Comparison of ENCODE assay signal across 8 cellular contexts in the genomic region with DNA sequence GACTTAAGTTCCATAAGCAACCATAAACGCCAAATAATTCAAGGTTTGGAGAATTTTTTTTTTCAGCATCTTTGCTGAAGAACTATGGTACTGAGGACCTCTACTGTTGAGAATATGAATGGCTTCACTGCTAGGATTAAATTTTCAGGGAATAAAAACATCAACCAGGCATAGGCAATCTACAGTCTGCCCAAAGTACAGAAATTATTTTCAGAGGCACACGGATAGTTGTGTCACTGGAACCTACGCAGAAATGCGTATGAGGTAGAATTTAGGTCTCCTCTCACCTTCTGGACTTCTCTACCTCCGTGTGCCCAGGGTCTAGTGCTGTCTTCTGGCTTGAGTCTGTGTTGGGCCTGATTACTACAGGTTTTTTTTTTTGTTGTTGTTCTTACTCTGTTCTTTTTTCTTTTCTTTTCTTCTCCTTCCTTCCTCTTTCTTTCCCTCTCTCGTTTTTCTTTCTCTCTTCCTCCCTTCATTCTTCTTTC. TPM values are rescaled to one million over a fixed set of nuclear protein-coding genes. Genes with fewer than 3 reads are reported as not detected.
DNase-seq lines count a peak whose midpoint lies in the region; ATAC-seq, FAIRE-seq and TF ChIP-seq lines count a peak whose summit lies in the region.

No MANE protein-coding gene starts in this region.

- H3K9me3 Mint-ChIP-seq in mesothelial cell of epicardium: peaks cover 9% of the 10 kb centered on the region

- TF ChIP-seq RAD21 in A549 (conservative IDR thresholded peaks at IDR 0.05 in 1 of 2, IDR thresholded peaks at IDR 0.05 in 1 of 2): peak; percentile 95 to 96

- no peaks in the 10 kb centered on the region for H3K36me3 Mint-ChIP-seq in mesothelial cell of epicardium

- 0 out of 3 replicates have a peak, but pooled peaks cover 2% of the 10 kb centered on the region for H3K9me3 ChIP-seq in A549

- H3K4me2 ChIP-seq in A549: peak overlapping the region; percentile 50

- POLR2A ChIA-PET in A549 (lab: Yijun Ruan, JAX): interaction anchor here (0.6 to 0.8 kb wide), 2 partner anchors 23 to 132 kb away, joined by 3 to 12 read pairs; no protein-coding TSS in a partner anchor

- TF ChIP-seq POLR2A in A549 (IDR thresholded peaks at IDR 0.05; ENCODE audit: low read length): no peak

- H3K27ac ChIP-seq in A549: peak overlapping the region; percentile 69 to 70

- H3K4me1 ChIP-seq in A549: peaks cover 18% of the 10 kb centered on the region

- H3K4me1 Mint-ChIP-seq in mesothelial cell of epicardium: peaks cover 19% of the 10 kb centered on the region

- no peak overlapping the region for H3K4me3 Mint-ChIP-seq in mesothelial cell of epicardium

- H3K27ac Mint-ChIP-seq in mesothelial cell of epicardium: no peak overlapping the region

- CTCF ChIA-PET in A549 (lab: Yijun Ruan, JAX): interaction anchor here (0.7 to 4.8 kb wide), 28 partner anchors 8 to 562 kb away, joined by 3 to 116 read pairs (median 4); no protein-coding TSS in a partner anchor

- FAIRE-seq in A549 (lab: Jason Lieb, UNC): peak; percentile 98

- TF ChIP-seq CTCF in A549 (IDR thresholded peaks at IDR 0.05) (peak; percentile 97), GM12865 (IDR thresholded peaks at IDR 0.05; ENCODE audit: insufficient read depth, low read depth, low read length, missing control alignments) (peak; percentile 43), mesothelial cell of epicardium (IDR thresholded peaks at IDR 0.05; ENCODE audit: unreplicated experiment) (peak; percentile 70)

- TF ChIP-seq EP300 in A549 (IDR thresholded peaks at IDR 0.05): no peak

- H3K27me3 Mint-ChIP-seq in mesothelial cell of epicardium (ENCODE audit: low read depth): no peaks in the 10 kb centered on the region

- H3K4me3 ChIP-seq in A549 (no peak overlapping the region), GM12865 (ENCODE audit: low read depth, low read length) (no peak overlapping the region)

- WGBS in A549 (ENCODE audit: missing lambda C conversion rate): 5% methylated on average over 6 of the region's 6 CpGs

- ATAC-seq in A549 (peak; percentile 87 to 91; a peak in 5 of 6 replicates), HG03442 (IDR thresholded peaks at IDR 0.05; ENCODE audit: unreplicated experiment) (no peak), GM18498 (IDR thresholded peaks at IDR 0.05; ENCODE audit: unreplicated experiment) (no peak)

- DNase-seq in A549 (ENCODE audit: low read depth in 1 of 2, low spot score in 1 of 2) (peak; percentile 68 to 77), GM12865 (ENCODE audit: low read depth) (peak; percentile 5), NCI-H2196 treated with DMSO at 0.1 percent for 48 hours (lab: John Stamatoyannopoulos, UW; ENCODE audit: unreplicated experiment) (peak; percentile 11), cerebellar cortex (ENCODE audit: low spot score) (peak; percentile 41), mesothelial cell of epicardium (ENCODE audit: low spot score in 2 of 2, unreplicated experiment in 2 of 2) (no peak)
- no peak for DNase-seq in stimulated activated CD4-positive, alpha-beta T cell treated with anti-CD3 and anti-CD28 coated beads, Interleukin-4, amount 100 ng/mL, for 24 hours

TF ChIP-seq in A549, 52 proteins besides CTCF, POLR2A, EP300 and RAD21:
- peak; percentile 96 for TF ChIP-seq SMC3 (IDR thresholded peaks at IDR 0.05)
- TF ChIP-seq, protein P1, sequence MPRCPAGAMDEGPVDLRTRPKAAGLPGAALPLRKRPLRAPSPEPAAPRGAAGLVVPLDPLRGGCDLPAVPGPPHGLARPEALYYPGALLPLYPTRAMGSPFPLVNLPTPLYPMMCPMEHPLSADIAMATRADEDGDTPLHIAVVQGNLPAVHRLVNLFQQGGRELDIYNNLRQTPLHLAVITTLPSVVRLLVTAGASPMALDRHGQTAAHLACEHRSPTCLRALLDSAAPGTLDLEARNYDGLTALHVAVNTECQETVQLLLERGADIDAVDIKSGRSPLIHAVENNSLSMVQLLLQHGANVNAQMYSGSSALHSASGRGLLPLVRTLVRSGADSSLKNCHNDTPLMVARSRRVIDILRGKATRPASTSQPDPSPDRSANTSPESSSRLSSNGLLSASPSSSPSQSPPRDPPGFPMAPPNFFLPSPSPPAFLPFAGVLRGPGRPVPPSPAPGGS (IDR thresholded peaks at IDR 0.05): no peak
TF ChIP-seq in A549: peak in this region for 1.

RNA-seq across cellular contexts. Expression of gene NACA2, which starts 39.7 kb away (rescaled TPM):
- polyA plus RNA-seq in A549 (2011; rRNA removed): 0.34 and 0.86 TPM in 2 replicates
- not detected in 2 replicates for polyA plus RNA-seq in A549 (2012; cell fraction: cytosol; rRNA removed)
- not detected in 2 replicates for polyA plus RNA-seq in A549 (2012; cell fraction: nucleus; rRNA removed)
- polyA plus RNA-seq in A549 (2017; fragmentation: RNase III; extraction: RNeasy Plus Mini Kit Qiagen cat#74134 plus additional on column Dnase treatment): 0.39 to 0.70 TPM (median 0.40 TPM) in 3 replicates
- polyA minus RNA-seq in A549 (2011; rRNA and poly(A)+ RNA removed): not detected in 2 replicates
- total RNA-seq in mesothelial cell of epicardium: not detected in 3 replicates

Comparison
In these comparisons a context has a peak if more than half of its experiments do, and no peak if none do; other contexts are left out.
1. ATAC-seq: peak in A549 (2 of 2); none in HG03442 (single experiment) and GM18498 (single experiment).
2. DNase-seq: peak in A549 (2 of 2), GM12865 (single experiment), NCI-H2196 treated with DMSO at 0.1 percent for 48 hours (single experiment) and cerebellar cortex (single experiment); none in mesothelial cell of epicardium (0 of 2) and stimulated activated CD4-positive, alpha-beta T cell treated with anti-CD3 and anti-CD28 coated beads, Interleukin-4, amount 100 ng/mL, for 24 hours (single experiment).
3. CTCF ChIP-seq: peak in every context shown above with its lines; median percentile 97 in A549; 70 in mesothelial cell of epicardium; 43 in GM12865.